11 cellular contexts compared by ENCODE assay signal in genomic region chr5:127369772-127370171, GRCh38.
"Had no signal": no experiment of that assay in that cellular context is flagged by ENCODE, and none has a peak within 500 bp of the region (broad histone marks: within the 10 kb centered on the region; RNA-seq: fewer than 3 reads in every experiment).

No MANE protein-coding gene starts in this region.

- DNase-seq: activated CD4-positive, alpha-beta memory T cell treated with anti-CD3 and anti-CD28 coated beads for 36 hours; activated effector memory CD4-positive, alpha-beta T cell treated with anti-CD3 and anti-CD28 coated beads, Interleukin-2, amount 50 U/mL, for 16 hours; activated T-cell treated with anti-CD3 and anti-CD28 coated beads, Interleukin-2, amount 50 U/mL, for 4 hours; amniotic stem cell; dorsolateral prefrontal cortex; hippocampal formation; mesendoderm; ovary; T-helper 9 cell; tibial artery had no signal

- H3K36me3 ChIP-seq: ovary, tibial artery had no signal

- H3K27ac ChIP-seq: ovary, tibial artery had no signal

- H3K4me3 ChIP-seq: dorsolateral prefrontal cortex, ovary, smooth muscle cell, tibial artery had no signal

- H3K27me3 ChIP-seq: dorsolateral prefrontal cortex, ovary, tibial artery had no signal

- H3K9me3 ChIP-seq: ovary, tibial artery had no signal
